In the genomic region with DNA sequence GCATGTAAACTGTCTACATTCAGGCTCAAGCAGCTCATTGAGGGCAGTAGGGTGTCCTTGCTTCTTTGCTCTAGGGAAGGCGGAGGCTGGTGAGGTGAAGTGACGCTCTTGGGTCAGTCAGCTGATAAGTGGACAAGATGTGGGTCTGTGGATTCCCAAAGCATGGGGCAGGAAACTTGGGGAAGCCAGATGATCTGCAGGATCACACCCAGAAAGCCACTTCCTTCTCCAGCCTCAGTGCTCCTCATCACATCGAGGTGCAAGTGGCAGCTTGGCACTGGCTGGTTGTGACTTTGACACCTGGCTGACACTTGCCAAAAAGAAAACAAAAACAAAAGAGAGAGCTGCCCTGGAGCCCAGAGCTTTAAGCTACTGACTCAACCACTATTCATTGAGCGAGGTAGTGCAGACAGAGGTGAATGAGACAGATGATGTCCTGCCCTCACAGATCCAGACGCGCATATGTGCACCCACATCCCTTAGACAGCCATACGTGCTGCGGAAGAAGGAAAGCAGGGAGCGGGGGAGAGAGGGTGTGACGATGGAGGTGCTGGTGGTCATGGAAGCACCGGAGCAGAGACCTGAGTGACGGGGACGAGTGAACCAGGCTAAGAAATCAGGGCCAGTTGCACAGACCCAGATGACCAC, we compare ENCODE assay signal across 1 cellular context.
TF ChIP-seq lines count a peak whose summit lies in the region.

No MANE protein-coding gene starts in this region.

TF ChIP-seq in H1, 55 proteins besides CTCF, POLR2A, EP300 and RAD21:
- TF ChIP-seq TAF1 (IDR thresholded peaks at IDR 0.05; ENCODE audit: low read depth, low read length): no peak
- TF ChIP-seq GTF2F1 (IDR thresholded peaks at IDR 0.05; ENCODE audit: borderline replicate concordance, low read depth, low read length): no peak
- TF ChIP-seq SP1 (IDR thresholded peaks at IDR 0.05; ENCODE audit: low read depth, low read length): no peak
- TF ChIP-seq PHF8 (conservative IDR thresholded peaks at IDR 0.05; ENCODE audit: low read depth, low read length): no peak
- TF ChIP-seq SP4 (IDR thresholded peaks at IDR 0.05; ENCODE audit: low read length): no peak
- no peak for TF ChIP-seq JUND (IDR thresholded peaks at IDR 0.05; ENCODE audit: low read length)
- TF ChIP-seq SIRT6 (IDR thresholded peaks at IDR 0.05; ENCODE audit: low read length): no peak
- no peak for TF ChIP-seq RFX5 (IDR thresholded peaks at IDR 0.05; ENCODE audit: borderline replicate concordance, low read depth, low read length)
- TF ChIP-seq, protein P1, sequence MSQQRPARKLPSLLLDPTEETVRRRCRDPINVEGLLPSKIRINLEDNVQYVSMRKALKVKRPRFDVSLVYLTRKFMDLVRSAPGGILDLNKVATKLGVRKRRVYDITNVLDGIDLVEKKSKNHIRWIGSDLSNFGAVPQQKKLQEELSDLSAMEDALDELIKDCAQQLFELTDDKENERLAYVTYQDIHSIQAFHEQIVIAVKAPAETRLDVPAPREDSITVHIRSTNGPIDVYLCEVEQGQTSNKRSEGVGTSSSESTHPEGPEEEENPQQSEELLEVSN (IDR thresholded peaks at IDR 0.05): no peak
